ENCODE assay signal across 25 cellular contexts in genomic region chr16:88057656-88058055, GRCh38.
"Had no signal": no experiment of that assay in that cellular context is flagged by ENCODE, and none has a peak within 500 bp of the region (broad histone marks: within the 10 kb centered on the region; RNA-seq: fewer than 3 reads in every experiment).

No MANE protein-coding gene starts in this region.

- H3K9me3 Mint-ChIP-seq: endodermal cell; naive thymus-derived CD4-positive, alpha-beta T cell; neural crest cell; stimulated activated naive B cell treated with anti-CD40 and anti-IgM and Interleukin-4, amounts not matched to agents 10 μg/mL and 1 μg/mL and 100 μg/mL, for 72 hours; stimulated activated naive CD8-positive, alpha-beta T cell treated with anti-CD3 and anti-CD28 coated beads, Interleukin-15, amount 100 ng/mL, for 72 hours had no signal

- H3K9me3 ChIP-seq: colonic mucosa, pancreas, prostate gland, right lobe of liver, testis, tibial nerve, upper lobe of right lung, vagina had no signal

- H3K4me3 Mint-ChIP-seq: endodermal cell; naive thymus-derived CD4-positive, alpha-beta T cell; neural crest cell; stimulated activated naive B cell treated with anti-CD40 and anti-IgM and Interleukin-4, amounts not matched to agents 10 μg/mL and 1 μg/mL and 100 μg/mL, for 72 hours; stimulated activated naive CD8-positive, alpha-beta T cell treated with anti-CD3 and anti-CD28 coated beads, Interleukin-15, amount 100 ng/mL, for 72 hours had no signal

- FAIRE-seq: endothelial cell of umbilical vein, pancreas had no signal

- H3K27ac Mint-ChIP-seq: endodermal cell had no signal

- DNase-seq: colonic mucosa; dermis blood vessel endothelial cell; effector CD4-positive, alpha-beta T cell; endodermal cell; erythroblast; foreskin keratinocyte; head of caudate nucleus; kidney glomerular epithelial cell; mammary epithelial cell; naive thymus-derived CD4-positive, alpha-beta T cell; occipital lobe; stimulated activated CD4-positive, alpha-beta T cell treated with anti-CD3 and anti-CD28 coated beads, Interleukin-2, amount 100 ng/mL, for 24 hours; stimulated activated CD4-positive, alpha-beta T cell treated with anti-CD3 and anti-CD28 coated beads, Interleukin-4, amount 100 ng/mL, for 4 hours; stimulated activated naive B cell treated with anti-CD40 and anti-IgM and Interleukin-4, amounts not matched to agents 10 μg/mL and 1 μg/mL and 100 μg/mL, for 72 hours; stimulated activated naive CD8-positive, alpha-beta T cell treated with anti-CD3 and anti-CD28 coated beads, Interleukin-15, amount 100 ng/mL, for 72 hours; testis; upper lobe of right lung had no signal

- H3K4me3 ChIP-seq: colonic mucosa, hepatocyte, pancreas, prostate gland, right lobe of liver, testis, tibial nerve, upper lobe of right lung, vagina had no signal

- H3K27me3 ChIP-seq: colonic mucosa, foreskin keratinocyte, hepatocyte, pancreas, right lobe of liver, testis, tibial nerve, upper lobe of right lung, vagina had no signal

- ATAC-seq: foreskin keratinocyte; naive thymus-derived CD4-positive, alpha-beta T cell; pancreas; stimulated activated naive B cell treated with anti-CD40 and anti-IgM and Interleukin-4, amounts not matched to agents 10 μg/mL and 1 μg/mL and 100 μg/mL, for 72 hours; stimulated activated naive CD8-positive, alpha-beta T cell treated with anti-CD3 and anti-CD28 coated beads, Interleukin-15, amount 100 ng/mL, for 72 hours; upper lobe of right lung had no signal

- H3K79me2 ChIP-seq: hepatocyte had no signal

- H2AFZ ChIP-seq: hepatocyte had no signal

- H3K36me3 ChIP-seq: colonic mucosa, pancreas, prostate gland had no signal

- H3K4me1 Mint-ChIP-seq: stimulated activated naive CD8-positive, alpha-beta T cell treated with anti-CD3 and anti-CD28 coated beads, Interleukin-15, amount 100 ng/mL, for 72 hours had no signal

- H3K4me2 ChIP-seq: hepatocyte had no signal

- H3K27ac ChIP-seq: colonic mucosa, foreskin keratinocyte, hepatocyte, pancreas, prostate gland, right lobe of liver, testis, tibial nerve, upper lobe of right lung, vagina had no signal

- H3K4me1 ChIP-seq: colonic mucosa, foreskin keratinocyte, pancreas, prostate gland, right lobe of liver, testis had no signal

- H3K27me3 Mint-ChIP-seq: naive thymus-derived CD4-positive, alpha-beta T cell; stimulated activated naive B cell treated with anti-CD40 and anti-IgM and Interleukin-4, amounts not matched to agents 10 μg/mL and 1 μg/mL and 100 μg/mL, for 72 hours; stimulated activated naive CD8-positive, alpha-beta T cell treated with anti-CD3 and anti-CD28 coated beads, Interleukin-15, amount 100 ng/mL, for 72 hours had no signal
